In the genomic region with DNA sequence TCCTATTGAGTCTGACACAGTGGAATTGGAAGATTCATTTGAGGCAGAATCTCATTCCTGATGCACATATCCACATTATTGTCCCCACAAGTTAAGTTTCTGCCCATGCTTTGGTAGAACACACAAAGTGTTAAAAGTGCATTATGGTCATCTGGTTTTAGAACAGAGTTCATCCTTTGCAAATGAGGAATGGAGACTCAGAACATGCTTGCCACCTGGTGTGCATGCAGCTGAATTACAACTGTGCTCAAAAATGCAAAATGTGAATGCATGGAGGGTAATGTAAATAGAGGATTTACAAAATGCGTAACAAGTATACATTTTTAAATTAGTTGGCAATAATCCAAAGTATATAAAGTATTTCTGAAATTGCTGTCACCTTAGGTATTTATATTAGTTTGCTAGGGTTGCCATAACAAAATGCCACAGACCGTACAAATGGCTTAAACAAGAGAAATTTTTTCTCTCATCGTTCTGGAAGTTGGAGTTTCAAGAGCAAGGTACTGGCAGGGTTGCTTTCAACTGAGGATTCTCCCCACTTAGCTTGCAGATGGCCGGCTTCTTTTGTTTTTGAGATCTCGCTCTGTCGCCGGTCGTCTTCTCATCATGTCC, we compare ENCODE assay signal across 8 cellular contexts.
DNase-seq lines count a peak whose midpoint lies in the region; ATAC-seq and TF ChIP-seq lines count a peak whose summit lies in the region.

No MANE protein-coding gene starts in this region.

- no peak overlapping the region for H2AFZ ChIP-seq in Karpas-422 (ENCODE audit: low read length)
- no peak overlapping the region for H2AFZ ChIP-seq in SU-DHL-6 (ENCODE audit: low read depth, low read length, severe bottlenecking)

- no peaks in the 10 kb centered on the region for H3K36me3 ChIP-seq in Karpas-422 (ENCODE audit: insufficient read depth, low read length)
- no peaks in the 10 kb centered on the region for H3K36me3 ChIP-seq in SU-DHL-6 (ENCODE audit: low read length)
- no peaks in the 10 kb centered on the region for H3K36me3 ChIP-seq in testis (ENCODE audit: low read depth, missing control alignments)

- no peaks in the 10 kb centered on the region for H3F3A ChIP-seq in SU-DHL-6 (ENCODE audit: insufficient read depth)

- H3K9me3 ChIP-seq in Karpas-422 (ENCODE audit: low read length) (no peaks in the 10 kb centered on the region), SU-DHL-6 (ENCODE audit: insufficient read depth, low read length) (no peaks in the 10 kb centered on the region), testis (no peaks in the 10 kb centered on the region)

- H3K4me2 ChIP-seq in Karpas-422 (ENCODE audit: low read depth, low read length, poor library complexity, severe bottlenecking) (no peak overlapping the region), SU-DHL-6 (ENCODE audit: low read depth, low read length, poor library complexity, severe bottlenecking) (no peak overlapping the region)

- WGBS in testis, 2 donors, result 74% methylated on average over 8 of the region's 8 CpGs

- H3K27ac ChIP-seq in Karpas-422 (ENCODE audit: low read length) (no peak overlapping the region), SU-DHL-6 (ENCODE audit: low read depth, low read length) (no peak overlapping the region), testis (no peak overlapping the region)

- TF ChIP-seq POLR2A in testis (IDR thresholded peaks at IDR 0.05), result no peak

- H3K4me3 ChIP-seq in Karpas-422 (ENCODE audit: low read length) (no peak overlapping the region), SU-DHL-6 (ENCODE audit: insufficient read depth, low read length, poor library complexity, severe bottlenecking) (no peak overlapping the region), testis (no peak overlapping the region)

- H3K9ac ChIP-seq in Karpas-422 (ENCODE audit: low read length), result no peak overlapping the region
- H3K9ac ChIP-seq in SU-DHL-6 (ENCODE audit: low read length), result no peak overlapping the region

- no peaks in the 10 kb centered on the region for H3K79me2 ChIP-seq in Karpas-422 (ENCODE audit: low read length)
- no peaks in the 10 kb centered on the region for H3K79me2 ChIP-seq in SU-DHL-6 (ENCODE audit: insufficient read depth, low read length)

- DNase-seq in EL (peak; percentile 8), Karpas-422 (peak; percentile 65), head of caudate nucleus (peak in 26 of 42 donors; percentile 8 to 64 (median 29)), testis (peak; percentile 22), Right ventricle myocardium superior (no peak), T-helper 1 cell (no peak)

- H3K27me3 ChIP-seq in Karpas-422 (ENCODE audit: low read length) (no peaks in the 10 kb centered on the region), SU-DHL-6 (ENCODE audit: low read length) (no peaks in the 10 kb centered on the region), testis (no peaks in the 10 kb centered on the region)

- intact Hi-C loops in head of caudate nucleus (cut with DNase I) (loop anchor here (5.0 kb wide), 1 partner anchor 1088 kb away; a partner anchor contains a TSS), testis (cut with DNase I; ENCODE audit: low total_unique reads) (no loop called here), Right ventricle myocardium superior (cut with DNase I) (no loop called here)

- H4K20me1 ChIP-seq in Karpas-422 (ENCODE audit: insufficient read depth, low read depth, low read length), result no peaks in the 10 kb centered on the region
- H4K20me1 ChIP-seq in SU-DHL-6 (ENCODE audit: low read depth, low read length), result no peaks in the 10 kb centered on the region

- H3K4me1 ChIP-seq in Karpas-422 (ENCODE audit: low read length), result no peaks in the 10 kb centered on the region
- H3K4me1 ChIP-seq in testis, result no peaks in the 10 kb centered on the region

- no peaks in the 10 kb centered on the region for H3K9me2 ChIP-seq in Karpas-422 (replicated peaks; ENCODE audit: insufficient read depth, low read length)
- no peaks in the 10 kb centered on the region for H3K9me2 ChIP-seq in SU-DHL-6 (replicated peaks; ENCODE audit: insufficient read depth, low read length)

- TF ChIP-seq CTCF in SU-DHL-6 (IDR thresholded peaks at IDR 0.05; ENCODE audit: insufficient read depth, low read length, poor library complexity, severe bottlenecking) (peak; percentile 82), testis (IDR thresholded peaks at IDR 0.05) (peak; percentile 32 to 73 (median 63))

- ATAC-seq in GM21515 (IDR thresholded peaks at IDR 0.05; ENCODE audit: unreplicated experiment), result peak; percentile 86
- no peak for ATAC-seq in Right ventricle myocardium superior (ENCODE audit: poor library complexity)

Comparison
In these comparisons a context has a peak if more than half of its experiments do, and no peak if none do; other contexts are left out.
1. DNase-seq: peak in EL (single experiment), Karpas-422 (single experiment), head of caudate nucleus (26 of 42) and testis (single experiment); none in Right ventricle myocardium superior (single experiment) and T-helper 1 cell (0 of 5).